Comparison of ENCODE assay signal across 8 cellular contexts in genomic region chr12:85448548-85449139, GRCh38.
A peak's percentile ranks its signal among the peaks of the same experiment; 100 is the strongest.
DNase-seq lines count a peak whose midpoint lies in the region; ATAC-seq and TF ChIP-seq lines count a peak whose summit lies in the region.

No MANE protein-coding gene starts in this region.

- in situ Hi-C loops in Panc1 (cut with HindIII; ENCODE audit: low pct_unique_long_range_greater_than_20kb, low sequenced_read_pairs) = no loop called here

- no peak overlapping the region for H3K4me3 ChIP-seq in Panc1 (ENCODE audit: low read depth in 2 of 2, low read length in 2 of 2)

- no peaks in the 10 kb centered on the region for H3K27me3 ChIP-seq in Panc1 (ENCODE audit: control insufficient read depth, insufficient read depth, low read length)

- no TSS peak for BruUV-seq in Panc1 (replicated peaks; lab: Mats Ljungman, UMichigan)

- ATAC-seq in GM21526 (IDR thresholded peaks at IDR 0.05; ENCODE audit: low FRiP score, unreplicated experiment) (peak; percentile 71), Panc1 (no peak), HG03571 (IDR thresholded peaks at IDR 0.05; ENCODE audit: unreplicated experiment) (no peak), HG02623 (IDR thresholded peaks at IDR 0.05; ENCODE audit: unreplicated experiment) (no peak)

- no peaks in the 10 kb centered on the region for H3K9me3 ChIP-seq in Panc1 (ENCODE audit: control insufficient read depth, insufficient read depth, low read depth, low read length)

- CTCF ChIA-PET in Panc1 (lab: Charles Lee) = interaction anchor here (0.6 kb wide), 1 partner anchor 464 kb away, joined by 3 read pairs; no protein-coding TSS in a partner anchor

- intact Hi-C loops in Panc1 (cut with micrococcal nuclease; ENCODE audit: unreplicated experiment) = loop anchor here (1.0 to 5.0 kb wide), 2 partner anchors 23 to 291 kb away; no protein-coding TSS in a partner anchor

- DNase-seq in AML-193 (lab: John Stamatoyannopoulos, UW) (peak; percentile 36 to 54), Panc1 (ENCODE audit: low read depth, low spot score) (no peak), glomerular endothelial cell (ENCODE audit: extremely low read depth, low read depth, low spot score) (peak; percentile 12), A172 (ENCODE audit: low spot score) (no peak)
- DNase-seq in activated CD4-positive, alpha-beta T cell treated with anti-CD3 and anti-CD28 coated beads for 48 hours = no peak

- H3K36me3 ChIP-seq in Panc1 (ENCODE audit: control insufficient read depth, insufficient read depth, low read length) = no peaks in the 10 kb centered on the region

- POLR2A ChIA-PET in Panc1 (lab: Charles Lee) = no interaction called here

- peak; percentile 28; the same call in 1 of the 2 replicates for TF ChIP-seq CTCF in Panc1 (IDR thresholded peaks at IDR 0.05)

- H3K4me1 ChIP-seq in Panc1 (ENCODE audit: control insufficient read depth, insufficient read depth, low read length) = no peaks in the 10 kb centered on the region

- H3K27ac ChIP-seq in Panc1 (ENCODE audit: low read length) = no peak overlapping the region

Comparison
In these comparisons a context has a peak if more than half of its experiments do, and no peak if none do; other contexts are left out.
1. DNase-seq: peak in AML-193 (2 of 2) and glomerular endothelial cell (single experiment); none in Panc1 (single experiment), A172 (single experiment) and activated CD4-positive, alpha-beta T cell treated with anti-CD3 and anti-CD28 coated beads for 48 hours (single experiment).